13 cellular contexts compared by ENCODE assay signal in the genomic region with DNA sequence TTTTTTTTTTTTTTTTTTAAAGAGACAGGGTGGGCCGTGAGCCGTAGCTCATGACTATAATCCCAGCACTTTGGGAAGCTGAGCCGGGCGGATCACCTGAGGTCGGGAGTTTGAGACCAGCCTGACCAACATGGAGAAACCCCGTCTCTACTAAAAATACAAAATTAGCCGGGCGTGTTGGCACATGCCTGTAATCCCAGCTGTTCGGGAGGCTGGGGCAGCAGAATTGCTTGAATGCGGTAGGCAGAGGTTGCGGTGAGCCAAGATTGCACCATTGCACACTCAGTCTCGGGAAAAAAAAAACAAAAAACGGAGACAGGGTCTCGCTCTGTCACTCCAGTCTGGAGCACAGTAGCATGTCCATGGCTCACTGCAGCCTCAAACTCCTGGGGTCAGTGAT. TPM values are rescaled to one million over a fixed set of nuclear protein-coding genes. Genes with fewer than 3 reads are reported as not detected.
"Had no signal": no experiment of that assay in that cellular context is flagged by ENCODE, and none has a peak within 500 bp of the region (broad histone marks: within the 10 kb centered on the region; RNA-seq: fewer than 3 reads in every experiment).

No MANE protein-coding gene starts in this region.

RNA-seq across cellular contexts. Expression of gene MOGAT3, which starts 40.8 kb away (rescaled TPM):
- total RNA-seq: activated CD4-positive, alpha-beta T cell treated with anti-CD3 and anti-CD28 coated beads, Interleukin-2, amount 10 ng/mL, durations not matched to agents 7 days and 5 days; activated CD8-positive, alpha-beta T cell treated with anti-CD3 and anti-CD28 coated beads, Interleukin-2, amount 10 ng/mL, durations not matched to agents 7 days and 5 days; activated naive CD8-positive, alpha-beta T cell treated with anti-CD3 and anti-CD28 coated beads, Interleukin-2, amount 10 ng/mL, durations not matched to agents 7 days and 5 days; activated T-helper 2 cell treated with anti-CD3 and anti-CD28 coated beads, Interferon-gamma antibody, Interleukin-2, Interleukin-4, amounts not matched to agents 10 μg/mL and 5 μg/mL and 100 μg/mL, durations not matched to agents 14 hours and 24 hours and 36 hours; body of pancreas; frontal cortex; naive thymus-derived CD8-positive, alpha-beta T cell; osteocyte; prostate gland; right cardiac atrium; T-helper 1 cell treated with Interleukin-12 subunit alpha and Interleukin-12 subunit beta and Interleukin-4 antibody, amounts not matched to agents 30 ng/mL and 1 ng/mL, for 36 hours; testis had no signal
- polyA plus RNA-seq: esophagus; naive thymus-derived CD8-positive, alpha-beta T cell; right cardiac atrium had no signal
